In the genomic region with DNA sequence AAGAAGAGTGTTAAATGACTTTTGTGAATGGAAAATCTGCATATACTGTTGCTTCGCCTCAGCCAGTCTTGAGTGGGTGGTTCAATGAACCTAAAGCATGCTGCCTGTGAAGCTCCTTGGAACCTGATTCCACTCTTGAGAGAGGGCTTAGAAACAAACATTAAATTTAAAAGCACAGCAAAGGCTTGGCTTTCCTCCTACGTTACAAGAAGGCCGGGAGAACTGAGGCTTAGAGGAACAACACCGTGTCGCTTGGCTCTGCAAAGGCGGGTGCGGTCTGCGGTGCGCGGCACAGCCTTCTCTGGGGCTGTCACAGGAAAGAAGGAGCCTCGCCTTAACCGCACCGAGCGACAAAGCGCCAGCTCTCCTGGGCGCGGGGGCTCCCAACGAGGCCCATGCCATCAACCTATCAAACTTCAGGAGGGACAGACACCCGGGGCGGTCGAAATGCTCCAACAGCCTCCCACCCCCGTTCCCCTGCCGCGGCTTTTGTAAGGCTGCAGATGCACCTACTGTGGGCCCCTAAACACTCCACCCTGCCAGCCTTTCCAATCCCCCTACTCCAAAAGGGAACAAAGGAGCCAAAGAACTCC, we compare ENCODE assay signal across 8 cellular contexts. TPM values are rescaled to one million over a fixed set of nuclear protein-coding genes. Genes with fewer than 3 reads are reported as not detected.
DNase-seq lines count a peak whose midpoint lies in the region; ATAC-seq, FAIRE-seq and TF ChIP-seq lines count a peak whose summit lies in the region.

No MANE protein-coding gene starts in this region.

- no peak for TF ChIP-seq CTCF in pancreas (IDR thresholded peaks at IDR 0.05)
- TF ChIP-seq CTCF in tibial nerve (IDR thresholded peaks at IDR 0.05): no peak

- H3K9ac ChIP-seq in HUES48 (ENCODE audit: low read depth, low read length): peak overlapping the region; percentile 84

- in situ Hi-C loops in Caki2 (cut with HindIII; ENCODE audit: low pct_unique_long_range_greater_than_20kb, low sequenced_read_pairs): no loop called here

- ATAC-seq in GM21515 (IDR thresholded peaks at IDR 0.05; ENCODE audit: unreplicated experiment): peak; percentile 65
- peak; percentile 45 to 72 (median 65) for ATAC-seq in pancreas

- H3K9me3 ChIP-seq in HUES48 (ENCODE audit: control insufficient read depth, insufficient read depth, low read length) (no peaks in the 10 kb centered on the region), pancreas (no peaks in the 10 kb centered on the region), tibial nerve (no peaks in the 10 kb centered on the region)

- H3K4me3 ChIP-seq in HUES48 (ENCODE audit: low read depth, low read length) (peak overlapping the region; percentile 90), pancreas (peak overlapping the region; percentile 59 to 97 (median 92)), tibial nerve (peak overlapping the region; percentile 80 to 88 (median 80))

- intact Hi-C loops in pancreas (cut with DNase I): no loop called here

- no peak for TF ChIP-seq EP300 in tibial nerve (IDR thresholded peaks at IDR 0.05)

- H3K27me3 ChIP-seq in HUES48 (ENCODE audit: control insufficient read depth, insufficient read depth, low read length) (no peaks in the 10 kb centered on the region), pancreas (no peaks in the 10 kb centered on the region), tibial nerve (no peaks in the 10 kb centered on the region)

- H3K36me3 ChIP-seq in HUES48 (ENCODE audit: control insufficient read depth, insufficient read depth, low read length) (no peaks in the 10 kb centered on the region), pancreas (no peaks in the 10 kb centered on the region), tibial nerve (no peaks in the 10 kb centered on the region)

- WGBS in pancreas, 2 donors: 0% methylated on average over 24 of the region's 24 CpGs
- 0 to 1% methylated on average over 14 to 22 of the region's 24 CpGs for WGBS in tibial nerve, 2 donors

- H3K4me1 ChIP-seq in HUES48 (ENCODE audit: control insufficient read depth, insufficient read depth, low read length): peaks cover 18% of the 10 kb centered on the region
- H3K4me1 ChIP-seq in pancreas: peaks cover 5 to 25% (median 13%) of the 10 kb centered on the region in 3 donors
- peaks cover 0 to 44% (median 9%) of the 10 kb centered on the region in 4 donors for H3K4me1 ChIP-seq in tibial nerve

- TF ChIP-seq POLR2A in Raji (IDR thresholded peaks at IDR 0.05; ENCODE audit: insufficient read depth, low read depth, low read length) (peak; percentile 41; the same call in 1 of the 2 replicates), tibial nerve (IDR thresholded peaks at IDR 0.05) (no peak)

- FAIRE-seq in pancreas (lab: Jason Lieb, UNC): no peak

- peak; percentile 56 for DNase-seq in Caki2 (ENCODE audit: low read depth)
- DNase-seq in activated gamma-delta T cell treated with anti-CD3 and anti-CD28 coated beads, Interleukin-2, amount 50 U/mL, for 16 hours (ENCODE audit: low read depth): peak; percentile 73
- DNase-seq in glomerular visceral epithelial cell (ENCODE audit: extremely low spot score): peak; percentile 41
- DNase-seq in pancreas: peak; percentile 17 to 77 (median 48)
- DNase-seq in tibial nerve (ENCODE audit: low spot score in 2 of 2): peak; percentile 19 to 20

- H3K27ac ChIP-seq in HUES48 (ENCODE audit: low read depth, low read length) (peak overlapping the region; percentile 96), pancreas (peak overlapping the region; percentile 85 to 93 (median 92)), tibial nerve (peak overlapping the region; percentile 87 to 97 (median 94))

RNA-seq across cellular contexts. Expression of a gene that starts 0.8 kb away (rescaled TPM):
- total RNA-seq in Caki2 (2014; rRNA removed; shearing (Covaris generic); ENCODE audit: low replicate concordance): 45.1 and 56.1 TPM in 2 replicates
- 10 to 100 TPM; 17.3 to 39.6 (median 24.7) TPM for total RNA-seq in pancreas
- polyA plus RNA-seq in pancreas: 1 to 10 TPM; 3.6 to 7.0 TPM
- 100 to 1,000 TPM in 3 of 4 donors, 10 to 100 TPM in 1; 90.9 to 151 (median 119) TPM for total RNA-seq in tibial nerve

Comparison
In these comparisons a context has a peak if more than half of its experiments do, and no peak if none do; other contexts are left out.
1. Peak in every context shown above with its lines: DNase-seq, ATAC-seq, H3K4me3 ChIP-seq and H3K27ac ChIP-seq.
2. DNase-seq: peak in every context shown above with its lines; median percentile 73 in activated gamma-delta T cell treated with anti-CD3 and anti-CD28 coated beads, Interleukin-2, amount 50 U/mL, for 16 hours; 56 in Caki2; 48 in pancreas; 41 in glomerular visceral epithelial cell; 20 in tibial nerve.